ENCODE assay signal across 8 cellular contexts in the genomic region with DNA sequence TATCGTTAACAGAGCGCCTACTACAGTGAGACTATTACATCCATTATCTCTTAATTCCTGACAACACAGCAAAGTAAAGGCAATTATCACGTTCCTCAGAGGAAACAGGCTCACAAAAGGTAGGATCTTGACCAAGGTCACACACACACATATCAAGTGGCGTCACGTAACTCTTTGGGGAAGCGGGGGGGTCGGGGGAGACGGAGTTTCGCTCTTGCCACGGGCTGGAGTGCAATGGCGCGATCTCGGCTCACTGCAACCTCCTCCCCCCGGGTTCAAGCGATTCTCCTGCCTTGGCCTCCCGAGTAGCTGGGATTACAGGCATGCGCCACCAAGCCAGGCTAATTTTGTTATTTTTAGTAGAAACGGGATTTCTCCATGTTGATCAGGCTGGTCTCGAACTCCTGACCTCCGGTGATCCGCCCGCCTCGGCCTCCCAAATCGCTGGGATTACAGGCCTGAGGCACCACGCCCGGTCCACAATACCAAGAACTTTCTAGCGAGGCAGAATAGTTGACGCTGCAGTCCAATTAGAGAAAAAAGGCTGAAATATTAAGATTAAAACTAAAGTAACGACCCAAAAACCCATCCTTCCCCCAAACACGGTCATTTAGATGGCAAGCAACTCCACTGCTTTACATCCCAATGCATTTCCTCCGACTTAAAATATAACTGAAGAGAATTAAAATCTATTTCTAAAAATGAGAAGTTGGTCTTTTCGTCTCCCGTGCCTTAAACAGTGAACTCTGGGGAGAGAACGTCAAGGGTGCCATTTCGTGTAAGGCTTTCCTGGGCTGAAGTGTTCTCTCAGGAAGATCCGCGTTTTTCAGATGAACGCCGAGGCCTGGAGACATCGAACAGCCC. TPM values are rescaled to one million over a fixed set of nuclear protein-coding genes. Genes with fewer than 3 reads are reported as not detected.
A peak's percentile ranks its signal among the peaks of the same experiment; 100 is the strongest.
DNase-seq lines count a peak whose midpoint lies in the region; ATAC-seq and TF ChIP-seq lines count a peak whose summit lies in the region.

No MANE protein-coding gene starts in this region.

- H3K4me1 ChIP-seq in right atrium auricular region (peaks cover 0 to 41% of the 10 kb centered on the region in 2 donors), skeletal muscle tissue (ENCODE audit: control insufficient read depth in 3 of 3, insufficient read depth in 3 of 3, low read length in 3 of 3) (peaks cover 21 to 42% (median 29%) of the 10 kb centered on the region in 3 donors)

- H3K36me3 ChIP-seq in right atrium auricular region (peaks cover 19% of the 10 kb centered on the region), skeletal muscle tissue (ENCODE audit: control insufficient read depth in 3 of 3, insufficient read depth in 3 of 3, low read length in 3 of 3) (peaks cover 8 to 19% (median 11%) of the 10 kb centered on the region in 3 donors)

- peak; percentile 23 for DNase-seq in NCI-H146 (lab: John Stamatoyannopoulos, UW)
- DNase-seq in NCI-H146 treated with DMSO at 0.1 percent for 48 hours (lab: John Stamatoyannopoulos, UW; ENCODE audit: unreplicated experiment): no peak
- peak; percentile 73 for DNase-seq in RKO (ENCODE audit: low spot score)
- peak; percentile 60 for DNase-seq in activated naive CD4-positive, alpha-beta T cell treated with anti-CD3 and anti-CD28 coated beads, Interleukin-2, amount 50 U/mL, for 16 hours
- DNase-seq in right atrium auricular region (ENCODE audit: low spot score): no peak

- ATAC-seq in HG03280 (IDR thresholded peaks at IDR 0.05; ENCODE audit: unreplicated experiment) (no peak), GM18511 (IDR thresholded peaks at IDR 0.05; ENCODE audit: unreplicated experiment) (no peak)

- TF ChIP-seq CTCF in right atrium auricular region (IDR thresholded peaks at IDR 0.05): no peak

- H3K27ac ChIP-seq in right atrium auricular region (peak overlapping the region; percentile 100), skeletal muscle tissue (ENCODE audit: low read depth, low read length) (peak overlapping the region; percentile 100)

- H3K4me3 ChIP-seq in right atrium auricular region (peak overlapping the region; percentile 84 to 93), skeletal muscle tissue (ENCODE audit: low read length in 3 of 3) (peak overlapping the region; percentile 94 to 97 (median 95))

- no peaks in the 10 kb centered on the region for H3K9me3 ChIP-seq in right atrium auricular region
- H3K9me3 ChIP-seq in skeletal muscle tissue (ENCODE audit: control insufficient read depth in 3 of 3, low read length in 3 of 3): no peaks in the 10 kb centered on the region

- peak overlapping the region; percentile 99 to 100 (median 100) for H3K9ac ChIP-seq in skeletal muscle tissue (ENCODE audit: low read depth in 1 of 3, low read length in 3 of 3)

- H3K27me3 ChIP-seq in right atrium auricular region (no peaks in the 10 kb centered on the region), skeletal muscle tissue (ENCODE audit: control insufficient read depth in 3 of 3, insufficient read depth in 3 of 3, low read length in 3 of 3) (no peaks in the 10 kb centered on the region)

RNA-seq across cellular contexts. Expression of gene DDX17, which starts 1.1 kb away (rescaled TPM):
- total RNA-seq in right atrium auricular region (100 to 1,000 TPM; 161 to 178 TPM), skeletal muscle tissue (358 TPM)

RNA-seq across cellular contexts. Expression of gene KDELR3, which starts 37.1 kb away (rescaled TPM):
- total RNA-seq in right atrium auricular region: 1 to 10 TPM; 8.0 to 9.2 TPM
- total RNA-seq in skeletal muscle tissue: 32.9 TPM

RNA-seq across cellular contexts. Expression of gene KCNJ4, which starts 50.0 kb away (rescaled TPM):
- 10 to 100 TPM in 1 of 2 donors, 1 to 10 TPM in 1; 7.0 to 36.7 TPM for total RNA-seq in right atrium auricular region
- total RNA-seq in skeletal muscle tissue: not detected

Comparison
In these comparisons a context has a peak if more than half of its experiments do, and no peak if none do; other contexts are left out.
1. DNase-seq: peak in NCI-H146 (single experiment), RKO (single experiment) and activated naive CD4-positive, alpha-beta T cell treated with anti-CD3 and anti-CD28 coated beads, Interleukin-2, amount 50 U/mL, for 16 hours (single experiment); none in NCI-H146 treated with DMSO at 0.1 percent for 48 hours (single experiment) and right atrium auricular region (single experiment).